Comparison of ENCODE assay signal across 11 cellular contexts in the genomic region with DNA sequence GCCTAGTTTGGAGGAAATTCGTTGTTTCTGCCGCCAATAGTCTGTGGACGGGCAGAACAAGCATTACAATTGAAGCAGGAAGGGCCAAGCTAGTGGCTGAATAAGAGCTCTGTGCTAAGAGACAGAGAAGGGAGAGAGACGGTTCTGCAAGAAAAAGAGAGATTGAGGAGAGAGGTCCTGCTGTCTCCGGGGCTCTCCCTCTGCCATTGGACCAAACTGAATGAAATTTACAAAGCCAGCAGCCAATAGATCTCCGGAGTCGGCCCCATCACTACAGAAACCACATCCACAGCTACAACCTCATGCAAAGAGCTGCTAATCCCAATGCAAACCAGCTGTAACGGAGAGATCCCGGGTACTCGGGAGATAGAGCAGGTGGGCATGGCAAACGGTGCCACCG. TPM values are rescaled to one million over a fixed set of nuclear protein-coding genes. Genes with fewer than 3 reads are reported as not detected.
A peak's percentile ranks its signal among the peaks of the same experiment; 100 is the strongest.
DNase-seq lines count a peak whose midpoint lies in the region; TF ChIP-seq lines count a peak whose summit lies in the region.
"Had no signal": no experiment of that assay in that cellular context is flagged by ENCODE, and none has a peak within 500 bp of the region (broad histone marks: within the 10 kb centered on the region; RNA-seq: fewer than 3 reads in every experiment).

A gene (minus strand): TSS at position 148 of the 400 bp plus-strand sequence. CDS start 77,401 bp downstream, outside the sequence.

- peak within 1 kb of the TSS in 1 of 2 donors; percentile 60 for H3K4me3 Mint-ChIP-seq in CD14-positive monocyte

- peaks cover 28 to 48% (median 45%) of the 10 kb centered on the region in 3 donors for H3K27me3 Mint-ChIP-seq in CD14-positive monocyte (ENCODE audit: low read depth in 3 of 3)

- peak within 1 kb of the TSS in 1 of 7 donors; percentile 5 for H3K27ac Mint-ChIP-seq in CD14-positive monocyte
- H3K27ac Mint-ChIP-seq: CD4-positive, alpha-beta memory T cell had no signal

- intact Hi-C loops in CD14-positive monocyte (cut with micrococcal nuclease) = no loop called here

- H3K4me1 Mint-ChIP-seq in CD14-positive monocyte = no peaks in the 10 kb centered on the region

- DNase-seq in H7 = peak; percentile 74
- DNase-seq in amygdala (lab: John Stamatoyannopoulos, UW) = peak in 54 of 56 donors; percentile 0 to 72 (median 22)
- peak; percentile 74 for DNase-seq in retina
- DNase-seq in effector CD8-positive, alpha-beta T cell (lab: John Stamatoyannopoulos, UW) = no peak
- DNase-seq in NCI-H2029 treated with DMSO at 0.1 percent for 48 hours (lab: John Stamatoyannopoulos, UW) = no peak
- DNase-seq in CD14-positive monocyte (ENCODE audit: low spot score) = no peak
- no peak for DNase-seq in activated effector memory CD4-positive, alpha-beta T cell treated with Interleukin-2 at 50 U/mL for 16 hours
- DNase-seq: activated effector memory CD4-positive, alpha-beta T cell treated with anti-CD3 and anti-CD28 coated beads, Interleukin-2, amount 50 U/mL, for 16 hours; CD4-positive, alpha-beta memory T cell; NCI-H2171 treated with DMSO at 0.1 percent for 48 hours had no signal

- TF ChIP-seq CTCF in CD14-positive monocyte (IDR thresholded peaks at IDR 0.05) = no peak

- peak within 1 kb of the TSS; percentile 94 for H3K4me3 ChIP-seq in H7 (ENCODE audit: insufficient read depth, low read depth, low read length)
- peak within 1 kb of the TSS; percentile 69 for H3K4me3 ChIP-seq in iPS-11a (ENCODE audit: low read depth, low read length)

- H3K9me3 Mint-ChIP-seq in CD14-positive monocyte = peaks cover 0 to 9% (median 5%) of the 10 kb centered on the region in 7 donors

- no peaks in the 10 kb centered on the region for H3K36me3 Mint-ChIP-seq in CD14-positive monocyte

- peaks cover 10% of the 10 kb centered on the region; the same call in 1 of the 2 replicates for H3K27me3 ChIP-seq in H7 (ENCODE audit: control insufficient read depth, insufficient read depth, low read length)

- no peaks in the 10 kb centered on the region for H3K36me3 ChIP-seq in H7 (replicated peaks; ENCODE audit: control insufficient read depth, insufficient read depth, low read length)

RNA-seq across cellular contexts. Expression of the gene that starts here (rescaled TPM):
- 38.0 and 58.6 TPM in 2 replicates for total RNA-seq in H7 (2014; rRNA removed; shearing (Covaris generic))
- not detected for polyA plus RNA-seq in CD14-positive monocyte
- total RNA-seq: CD4-positive, alpha-beta memory T cell had no signal

Comparison
In these comparisons a context has a peak if more than half of its experiments do, and no peak if none do; other contexts are left out.
1. DNase-seq: peak in H7 (single experiment), amygdala (54 of 56) and retina (single experiment); none in effector CD8-positive, alpha-beta T cell (single experiment), NCI-H2029 treated with DMSO at 0.1 percent for 48 hours (single experiment), CD14-positive monocyte (single experiment) and activated effector memory CD4-positive, alpha-beta T cell treated with Interleukin-2 at 50 U/mL for 16 hours (single experiment).